Comparison of ENCODE assay signal across 14 cellular contexts in the genomic region with DNA sequence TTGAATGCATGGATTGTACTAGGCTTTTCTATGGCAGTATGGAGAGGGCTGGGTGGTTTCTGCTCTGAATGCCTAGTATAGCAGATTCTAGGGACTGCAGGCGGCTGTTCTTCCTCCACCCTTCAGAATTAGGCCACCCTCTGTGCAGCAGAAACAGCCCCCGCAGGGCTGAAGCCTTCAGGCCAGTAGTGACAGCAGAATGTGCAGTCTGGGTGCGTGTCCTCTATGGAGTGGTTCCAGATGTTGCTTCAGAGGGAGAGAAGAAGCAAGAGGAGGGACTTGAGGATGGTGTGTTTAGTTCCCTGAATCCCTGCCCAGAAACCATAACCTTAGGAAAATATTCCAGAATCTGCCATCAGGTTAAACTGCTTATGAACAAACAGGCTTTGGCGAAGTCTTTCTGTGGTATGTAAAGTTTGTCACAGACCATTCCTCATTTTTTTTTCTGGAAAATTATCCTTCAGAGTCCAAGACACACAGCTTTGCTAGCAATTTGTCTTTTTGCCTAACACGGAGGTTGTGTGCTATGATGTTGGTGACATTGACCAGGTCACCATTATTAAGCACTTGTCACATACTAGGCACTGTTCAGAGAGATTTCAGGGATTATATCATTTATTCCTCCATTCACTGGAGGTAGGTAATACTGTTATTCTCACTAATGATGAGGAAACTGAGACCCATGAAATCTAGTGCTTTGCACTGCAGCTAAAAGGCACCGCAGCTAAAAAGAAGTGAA. TPM values are rescaled to one million over a fixed set of nuclear protein-coding genes. Genes with fewer than 3 reads are reported as not detected.
DNase-seq lines count a peak whose midpoint lies in the region; ATAC-seq and TF ChIP-seq lines count a peak whose summit lies in the region.
"Had no signal": no experiment of that assay in that cellular context is flagged by ENCODE, and none has a peak within 500 bp of the region (broad histone marks: within the 10 kb centered on the region; RNA-seq: fewer than 3 reads in every experiment).

No MANE protein-coding gene starts in this region.

- H3K4me1 Mint-ChIP-seq in activated T-helper 1 cell treated with anti-CD3 and anti-CD28 coated beads, Interleukin-12 subunit alpha, Interleukin-12 subunit beta, Interleukin-2, Interleukin-4 antibody, amounts not matched to agents 30 ng/mL and 10 ng/mL and 1 ng/mL, durations not matched to agents 14 hours and 24 hours and 36 hours (ENCODE audit: low read depth): no peaks in the 10 kb centered on the region

- ATAC-seq in lung (ENCODE audit: insufficient read depth, low FRiP score) (peak; percentile 41), HG02571 (IDR thresholded peaks at IDR 0.05; ENCODE audit: unreplicated experiment) (no peak), foreskin keratinocyte (no peak)

- no peaks in the 10 kb centered on the region for H3K9me3 Mint-ChIP-seq in activated T-helper 1 cell treated with anti-CD3 and anti-CD28 coated beads, Interleukin-12 subunit alpha, Interleukin-12 subunit beta, Interleukin-2, Interleukin-4 antibody, amounts not matched to agents 30 ng/mL and 10 ng/mL and 1 ng/mL, durations not matched to agents 14 hours and 24 hours and 36 hours

- H3K9me3 ChIP-seq in KOPT-K1 (ENCODE audit: insufficient read depth, low read length, poor library complexity, severe bottlenecking): no peaks in the 10 kb centered on the region
- no peaks in the 10 kb centered on the region for H3K9me3 ChIP-seq in lung (ENCODE audit: control insufficient read depth in 2 of 2, insufficient read depth in 1 of 2, low read length in 1 of 2)

- WGBS in lung, 2 donors: 83 to 91% methylated on average over 6 of the region's 6 CpGs

- H3K4me3 Mint-ChIP-seq in activated T-helper 1 cell treated with anti-CD3 and anti-CD28 coated beads, Interleukin-12 subunit alpha, Interleukin-12 subunit beta, Interleukin-2, Interleukin-4 antibody, amounts not matched to agents 30 ng/mL and 10 ng/mL and 1 ng/mL, durations not matched to agents 14 hours and 24 hours and 36 hours: no peak overlapping the region

- intact Hi-C loops in activated T-helper 1 cell treated with anti-CD3 and anti-CD28 coated beads, Interleukin-12 subunit alpha, Interleukin-12 subunit beta, Interleukin-2, Interleukin-4 antibody, amounts not matched to agents 30 ng/mL and 10 ng/mL and 1 ng/mL, durations not matched to agents 14 hours and 24 hours and 36 hours (cut with micrococcal nuclease): no loop called here

- H3K4me3 ChIP-seq in lung: no peak overlapping the region

- DNase-seq in AG09319 (ENCODE audit: extremely low read depth, low read depth) (peak; percentile 67), fibroblast of gingiva (ENCODE audit: low read depth) (peak; percentile 74), lung (ENCODE audit: low spot score) (no peak), foreskin keratinocyte (no peak), NCI-H226 (no peak)
- no peak for DNase-seq in activated T-helper 1 cell treated with anti-CD3 and anti-CD28 coated beads, Interleukin-12 subunit alpha, Interleukin-12 subunit beta, Interleukin-2, Interleukin-4 antibody, amounts not matched to agents 30 ng/mL and 10 ng/mL and 1 ng/mL, durations not matched to agents 14 hours and 24 hours and 36 hours (ENCODE audit: low spot score)
- DNase-seq: activated T-cell treated with anti-CD3 and anti-CD28 coated beads, Interleukin-2, amount 50 U/mL, for 48 hours; NCI-H1105; NCI-H526 treated with DMSO at 0.1 percent for 48 hours; SHP77; stimulated activated CD4-positive, alpha-beta T cell treated with anti-CD3 and anti-CD28 coated beads, Interleukin-1b, Interleukin-23, amount 100 ng/mL, for 48 hours; WERI-Rb-1 had no signal

- H3K36me3 Mint-ChIP-seq in activated T-helper 1 cell treated with anti-CD3 and anti-CD28 coated beads, Interleukin-12 subunit alpha, Interleukin-12 subunit beta, Interleukin-2, Interleukin-4 antibody, amounts not matched to agents 30 ng/mL and 10 ng/mL and 1 ng/mL, durations not matched to agents 14 hours and 24 hours and 36 hours (ENCODE audit: low read depth): peaks cover 33% of the 10 kb centered on the region

- no peak overlapping the region for H3K27ac Mint-ChIP-seq in activated T-helper 1 cell treated with anti-CD3 and anti-CD28 coated beads, Interleukin-12 subunit alpha, Interleukin-12 subunit beta, Interleukin-2, Interleukin-4 antibody, amounts not matched to agents 30 ng/mL and 10 ng/mL and 1 ng/mL, durations not matched to agents 14 hours and 24 hours and 36 hours

- H3K36me3 ChIP-seq in KOPT-K1 (ENCODE audit: insufficient read depth, low read length) (peaks cover 91% of the 10 kb centered on the region), lung (ENCODE audit: control insufficient read depth in 2 of 2, insufficient read depth in 2 of 2, low read length in 2 of 2) (peaks cover 0 to 11% of the 10 kb centered on the region in 2 donors)
- H3K36me3 ChIP-seq: WERI-Rb-1 had no signal

- TF ChIP-seq CTCF in AG09319 (IDR thresholded peaks at IDR 0.05; ENCODE audit: low read depth, low read length): no peak
- TF ChIP-seq CTCF in lung (IDR thresholded peaks at IDR 0.05; ENCODE audit: control extremely low read depth, extremely low read depth): no peak
- TF ChIP-seq CTCF in foreskin keratinocyte (conservative IDR thresholded peaks at IDR 0.05): no peak

- H3K27ac ChIP-seq in KOPT-K1 (ENCODE audit: low read depth, low read length, poor library complexity, severe bottlenecking) (peak overlapping the region; percentile 44), lung (ENCODE audit: low read depth in 1 of 2, low read length in 1 of 2) (peak overlapping the region in 1 of 2 donors; percentile 3), foreskin keratinocyte (no peak overlapping the region)
- H3K27ac ChIP-seq: WERI-Rb-1 had no signal

- H3K4me1 ChIP-seq in lung (ENCODE audit: control insufficient read depth in 2 of 2, insufficient read depth in 2 of 2, low read length in 2 of 2): peaks cover 0 to under 1% of the 10 kb centered on the region in 2 donors
- peaks cover 5% of the 10 kb centered on the region for H3K4me1 ChIP-seq in foreskin keratinocyte

- H3K27me3 ChIP-seq in lung (ENCODE audit: control insufficient read depth, insufficient read depth) (no peaks in the 10 kb centered on the region), foreskin keratinocyte (no peaks in the 10 kb centered on the region)

- no peaks in the 10 kb centered on the region for H3K27me3 Mint-ChIP-seq in activated T-helper 1 cell treated with anti-CD3 and anti-CD28 coated beads, Interleukin-12 subunit alpha, Interleukin-12 subunit beta, Interleukin-2, Interleukin-4 antibody, amounts not matched to agents 30 ng/mL and 10 ng/mL and 1 ng/mL, durations not matched to agents 14 hours and 24 hours and 36 hours (ENCODE audit: insufficient read depth)

RNA-seq across cellular contexts. Expression of gene CASP10, which starts 21.1 kb away (rescaled TPM):
- total RNA-seq in lung (10 to 100 TPM; 24.3 to 74.4 TPM), foreskin keratinocyte (6.1 and 6.5 TPM in 2 replicates)
- polyA plus RNA-seq in lung (1 to 10 TPM; 8.9 to 9.1 TPM), foreskin keratinocyte (2.4 and 2.7 TPM in 2 replicates)
- 13.5 and 15.7 TPM in 2 replicates for total RNA-seq in activated T-helper 1 cell treated with anti-CD3 and anti-CD28 coated beads, Interleukin-12 subunit alpha, Interleukin-12 subunit beta, Interleukin-2, Interleukin-4 antibody, amounts not matched to agents 30 ng/mL and 10 ng/mL and 1 ng/mL, durations not matched to agents 14 hours and 24 hours and 36 hours

RNA-seq across cellular contexts. Expression of gene CASP8, which starts 56.3 kb away (rescaled TPM):
- total RNA-seq in lung (10 to 100 TPM; 23.4 to 32.3 TPM), foreskin keratinocyte (21.9 and 22.4 TPM in 2 replicates)
- polyA plus RNA-seq in lung (10 to 100 TPM; 18.2 to 23.6 TPM), foreskin keratinocyte (8.3 and 10.6 TPM in 2 replicates)
- total RNA-seq in activated T-helper 1 cell treated with anti-CD3 and anti-CD28 coated beads, Interleukin-12 subunit alpha, Interleukin-12 subunit beta, Interleukin-2, Interleukin-4 antibody, amounts not matched to agents 30 ng/mL and 10 ng/mL and 1 ng/mL, durations not matched to agents 14 hours and 24 hours and 36 hours: 40.5 and 40.6 TPM in 2 replicates

Comparison
In these comparisons a context has a peak if more than half of its experiments do, and no peak if none do; other contexts are left out.
1. DNase-seq: peak in AG09319 (single experiment) and fibroblast of gingiva (single experiment); none in lung (single experiment), foreskin keratinocyte (0 of 2), NCI-H226 (single experiment) and activated T-helper 1 cell treated with anti-CD3 and anti-CD28 coated beads, Interleukin-12 subunit alpha, Interleukin-12 subunit beta, Interleukin-2, Interleukin-4 antibody, amounts not matched to agents 30 ng/mL and 10 ng/mL and 1 ng/mL, durations not matched to agents 14 hours and 24 hours and 36 hours (single experiment).